8 cellular contexts compared by ENCODE assay signal in the genomic region with DNA sequence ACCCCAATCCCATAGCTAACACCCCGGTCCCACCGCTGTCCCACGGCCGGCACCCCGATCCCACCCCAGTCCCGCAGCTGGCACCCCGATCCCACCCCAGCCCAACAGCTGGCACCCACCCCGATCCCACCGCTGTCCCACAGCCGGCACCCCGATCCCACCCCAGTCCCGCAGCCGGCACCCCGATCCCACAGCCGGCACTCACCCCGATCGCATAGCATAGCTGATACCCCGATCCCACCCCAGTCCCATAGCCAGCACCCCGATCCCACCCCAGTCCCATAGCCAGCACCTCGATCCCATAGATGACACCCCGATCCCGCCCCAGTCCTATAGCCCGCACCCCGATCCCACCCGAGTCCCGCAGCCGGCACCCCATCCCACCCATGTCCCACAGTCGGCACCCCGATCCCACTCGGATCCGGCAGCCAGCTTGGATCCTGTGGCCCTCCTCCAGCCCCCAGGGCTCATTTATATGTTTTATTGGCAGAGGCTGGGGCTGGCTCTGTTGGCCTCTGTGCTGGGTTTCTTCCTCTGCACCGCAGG. TPM values are rescaled to one million over a fixed set of nuclear protein-coding genes. Genes with fewer than 3 reads are reported as not detected.
DNase-seq lines count a peak whose midpoint lies in the region; ATAC-seq and TF ChIP-seq lines count a peak whose summit lies in the region.

No MANE protein-coding gene starts in this region.

- no peak for DNase-seq in PC-9
- peak; percentile 0 for DNase-seq in epidermal melanocyte (ENCODE audit: insufficient read length, low spot score)
- DNase-seq in globus pallidus (ENCODE audit: low spot score) = no peak
- DNase-seq in COLO829 (ENCODE audit: low spot score) = no peak
- DNase-seq in pons (ENCODE audit: low spot score) = no peak

- peaks cover 3% of the 10 kb centered on the region for H3K36me3 Mint-ChIP-seq in nephron (ENCODE audit: low read depth)

- peaks cover 28% of the 10 kb centered on the region; the same call in 1 of the 2 replicates for H3F3A ChIP-seq in PC-9 (ENCODE audit: insufficient read depth, low read depth)

- peak overlapping the region; percentile 99 for H3K27ac ChIP-seq in BLaER1
- peak overlapping the region; percentile 86 for H3K27ac ChIP-seq in PC-9

- H3K4me3 Mint-ChIP-seq in nephron = peak overlapping the region; percentile 88 to 96 (median 94)

- peak overlapping the region; percentile 85 to 98 (median 85) for H3K27ac Mint-ChIP-seq in nephron

- H4K20me1 ChIP-seq in BLaER1 (no peaks in the 10 kb centered on the region), PC-9 (ENCODE audit: insufficient read depth) (no peaks in the 10 kb centered on the region)

- no peaks in the 10 kb centered on the region for H3K9me3 Mint-ChIP-seq in nephron

- no peak for ATAC-seq in HG03571 (IDR thresholded peaks at IDR 0.05; ENCODE audit: unreplicated experiment)

- H3K27me3 Mint-ChIP-seq in nephron (ENCODE audit: low read depth) = no peaks in the 10 kb centered on the region

- peak overlapping the region; percentile 96 for H3K9ac ChIP-seq in BLaER1

- no TSS peak for BruUV-seq in PC-9 (replicated peaks; lab: Mats Ljungman, UMichigan)

- H3K4me1 ChIP-seq in BLaER1 = peaks cover 64% of the 10 kb centered on the region
- H3K4me1 ChIP-seq in PC-9 (replicated peaks; ENCODE audit: insufficient read depth) = peaks cover 20% of the 10 kb centered on the region

- no peaks in the 10 kb centered on the region for H3K9me2 ChIP-seq in PC-9 (ENCODE audit: insufficient read depth)

- peak overlapping the region; percentile 92 for H2AFZ ChIP-seq in PC-9

- H3K9me3 ChIP-seq in BLaER1 (no peaks in the 10 kb centered on the region), PC-9 (ENCODE audit: insufficient read depth, low read depth) (no peaks in the 10 kb centered on the region)

- H3K27me3 ChIP-seq in BLaER1 (no peaks in the 10 kb centered on the region), PC-9 (ENCODE audit: insufficient read depth, low read depth) (no peaks in the 10 kb centered on the region)

- H3K4me1 Mint-ChIP-seq in nephron = peaks cover 15% of the 10 kb centered on the region

- CTCF ChIA-PET in PC-9 (lab: Charles Lee) = interaction anchor here (0.6 kb wide), 1 partner anchor 266 kb away, joined by 17 read pairs; no protein-coding TSS in a partner anchor

- H3K4me3 ChIP-seq in BLaER1 (peak overlapping the region; percentile 97), PC-9 (peak overlapping the region; percentile 92)

- H3K79me2 ChIP-seq in PC-9 (ENCODE audit: low read depth) = peaks cover 62% of the 10 kb centered on the region

- no peak for TF ChIP-seq CTCF in PC-9 (conservative IDR thresholded peaks at IDR 0.05)
- TF ChIP-seq CTCF in nephron (IDR thresholded peaks at IDR 0.05; ENCODE audit: unreplicated experiment in 3 of 3) = no peak

- H3K36me3 ChIP-seq in BLaER1 (peaks cover 4% of the 10 kb centered on the region; the same call in 1 of the 2 replicates), PC-9 (ENCODE audit: low read depth) (no peaks in the 10 kb centered on the region)

- intact Hi-C loops in PC-9 (cut with micrococcal nuclease; ENCODE audit: unreplicated experiment) = loop anchor here (1.0 kb wide), 3 partner anchors 89 to 351 kb away; partner anchors contain the start of gene TPD52L2

- POLR2A ChIA-PET in PC-9 (lab: Charles Lee; ENCODE audit: unreplicated experiment) = interaction anchor here (1.1 kb wide), 1 partner anchor 14 kb away, joined by 15 read pairs; no protein-coding TSS in a partner anchor

- peak overlapping the region; percentile 94 for H3K4me2 ChIP-seq in BLaER1
- H3K4me2 ChIP-seq in PC-9 = peak overlapping the region; percentile 96

RNA-seq across cellular contexts. Expression of gene GMEB2, which starts 0.9 kb away (rescaled TPM):
- 18.9 and 19.3 TPM in 2 replicates for total RNA-seq in PC-9 (2021)

RNA-seq across cellular contexts. Expression of gene STMN3, which starts 25.5 kb away (rescaled TPM):
- total RNA-seq in PC-9 (2021) = 24.3 and 24.4 TPM in 2 replicates

RNA-seq across cellular contexts. Expression of gene RTEL1, which starts 30.3 kb away (rescaled TPM):
- total RNA-seq in PC-9 (2021) = 36.0 and 37.4 TPM in 2 replicates

RNA-seq across cellular contexts. Expression of gene HELZ2, which starts 53.7 kb away (rescaled TPM):
- 33.7 and 52.6 TPM in 2 replicates for total RNA-seq in PC-9 (2021)
